In genomic region chr6:107957909-107958688, GRCh38 we compare ENCODE assay signal across 8 cellular contexts. TPM values are rescaled to one million over a fixed set of nuclear protein-coding genes. Genes with fewer than 3 reads are reported as not detected.
DNase-seq lines count a peak whose midpoint lies in the region; ATAC-seq and TF ChIP-seq lines count a peak whose summit lies in the region.

Gene SEC63, minus strand, starts transcription at chr6:107958208. Its CDS starts 199 bp downstream, at chr6:107958009.

- H3K27ac Mint-ChIP-seq in activated naive CD4-positive, alpha-beta T cell treated with anti-CD3 and anti-CD28 coated beads, Interleukin-2, amount 50 U/mL, for 24 hours = peak within 1 kb of the TSS; percentile 98

- CTCF ChIA-PET in GM10248 (lab: Yijun Ruan, JAX) = no interaction called here

- DNase-seq in GM10248 (ENCODE audit: extremely low spot score) (peak; percentile 98), NCI-H1092 treated with DMSO at 0.1 percent for 48 hours (lab: John Stamatoyannopoulos, UW) (peak; percentile 92), globus pallidus (ENCODE audit: low spot score) (peak; percentile 97), omental fat pad (ENCODE audit: low spot score) (peak; percentile 83)

- TF ChIP-seq CTCF in GM10248 (IDR thresholded peaks at IDR 0.05; ENCODE audit: control extremely low read depth, extremely low read depth, low read depth, missing control alignments) (no peak), omental fat pad (IDR thresholded peaks at IDR 0.05) (no peak)

- peak within 1 kb of the TSS; percentile 99 for H3K4me3 Mint-ChIP-seq in activated naive CD4-positive, alpha-beta T cell treated with anti-CD3 and anti-CD28 coated beads, Interleukin-2, amount 50 U/mL, for 24 hours

- POLR2A ChIA-PET in GM10248 (lab: Yijun Ruan, JAX) = interaction anchor here (0.5 to 1.4 kb wide), 3 partner anchors 9 to 90 kb away, joined by 3 to 6 read pairs (median 4); no protein-coding TSS in a partner anchor

- H3K27ac ChIP-seq in temporal lobe (ENCODE audit: low read depth, low read length) = peak within 1 kb of the TSS; percentile 44

- no peaks in the 10 kb centered on the region for H3K9me3 Mint-ChIP-seq in activated naive CD4-positive, alpha-beta T cell treated with anti-CD3 and anti-CD28 coated beads, Interleukin-2, amount 50 U/mL, for 24 hours

- H3K36me3 Mint-ChIP-seq in activated naive CD4-positive, alpha-beta T cell treated with anti-CD3 and anti-CD28 coated beads, Interleukin-2, amount 50 U/mL, for 24 hours = peaks cover 8% of the 10 kb centered on the region

- peaks cover 27% of the 10 kb centered on the region for H3K4me1 Mint-ChIP-seq in activated naive CD4-positive, alpha-beta T cell treated with anti-CD3 and anti-CD28 coated beads, Interleukin-2, amount 50 U/mL, for 24 hours

- ATAC-seq in HG02610 (IDR thresholded peaks at IDR 0.05; ENCODE audit: unreplicated experiment) (peak; percentile 94), SK-N-SH treated with all-trans-retinoic acid at 6 μM for 48 hours (peak; percentile 95), omental fat pad (ENCODE audit: low FRiP score) (peak; percentile 99)

- H3K27me3 Mint-ChIP-seq in activated naive CD4-positive, alpha-beta T cell treated with anti-CD3 and anti-CD28 coated beads, Interleukin-2, amount 50 U/mL, for 24 hours = no peaks in the 10 kb centered on the region

TF ChIP-seq in SK-N-SH treated with all-trans-retinoic acid at 6 μM for 48 hours, 23 proteins besides CTCF, POLR2A, EP300 and RAD21:
- TF ChIP-seq ESRRG (CRISPR knock-in tag; IDR thresholded peaks at IDR 0.05) = no peak
- no peak for TF ChIP-seq ZNF8 (CRISPR knock-in tag; IDR thresholded peaks at IDR 0.05)
- no peak for TF ChIP-seq TOX (CRISPR knock-in tag; IDR thresholded peaks at IDR 0.05; ENCODE audit: borderline replicate concordance)
- no peak for TF ChIP-seq TCF4 (CRISPR knock-in tag; IDR thresholded peaks at IDR 0.05; ENCODE audit: borderline replicate concordance)
- TF ChIP-seq POU6F1 (CRISPR knock-in tag; IDR thresholded peaks at IDR 0.05; ENCODE audit: borderline replicate concordance, low read depth) = no peak
- TF ChIP-seq PPARA (CRISPR knock-in tag; IDR thresholded peaks at IDR 0.05; ENCODE audit: borderline replicate concordance) = no peak
- no peak for TF ChIP-seq TSHZ2 (CRISPR knock-in tag; IDR thresholded peaks at IDR 0.05)
- TF ChIP-seq ARNTL (CRISPR knock-in tag; IDR thresholded peaks at IDR 0.05; ENCODE audit: borderline replicate concordance, low read depth) = no peak
- no peak for TF ChIP-seq PATZ1 (CRISPR knock-in tag; IDR thresholded peaks at IDR 0.05; ENCODE audit: borderline replicate concordance)
- TF ChIP-seq ZNF565 (CRISPR knock-in tag; conservative IDR thresholded peaks at IDR 0.05; ENCODE audit: low read depth) = no peak
- TF ChIP-seq SNAI2 (CRISPR knock-in tag; IDR thresholded peaks at IDR 0.05) = no peak
- no peak for TF ChIP-seq ISL1 (CRISPR knock-in tag; IDR thresholded peaks at IDR 0.05)
- TF ChIP-seq GLIS3 (CRISPR knock-in tag; IDR thresholded peaks at IDR 0.05) = no peak
- no peak for TF ChIP-seq ZNF70 (CRISPR knock-in tag; IDR thresholded peaks at IDR 0.05)
- TF ChIP-seq CSDC2 (CRISPR knock-in tag; IDR thresholded peaks at IDR 0.05) = no peak
- no peak for TF ChIP-seq OSR1 (CRISPR knock-in tag; IDR thresholded peaks at IDR 0.05)
- TF ChIP-seq RARB (CRISPR knock-in tag; IDR thresholded peaks at IDR 0.05) = no peak
- TF ChIP-seq ZFP3 (CRISPR knock-in tag; IDR thresholded peaks at IDR 0.05) = no peak
- no peak for TF ChIP-seq ZFP30 (CRISPR knock-in tag; IDR thresholded peaks at IDR 0.05)
- no peak for TF ChIP-seq CREB5 (CRISPR knock-in tag; IDR thresholded peaks at IDR 0.05; ENCODE audit: low read depth)
TF ChIP-seq in SK-N-SH treated with all-trans-retinoic acid at 6 μM for 48 hours: peak in this region for 0.

RNA-seq across cellular contexts. Expression of gene SEC63, which starts in this region (rescaled TPM):
- 10 to 100 TPM; 26.6 to 55.1 (median 43.1) TPM for total RNA-seq in omental fat pad
- total RNA-seq in temporal lobe = 44.7 TPM

Comparison
In these comparisons a context has a peak if more than half of its experiments do, and no peak if none do; other contexts are left out.
1. Peak in every context shown above with its lines: DNase-seq, ATAC-seq and H3K27ac ChIP-seq.